20 cellular contexts compared by ENCODE assay signal in genomic region chr1:7579831-7580804, GRCh38.
DNase-seq lines count a peak whose midpoint lies in the region; ATAC-seq and TF ChIP-seq lines count a peak whose summit lies in the region.
"Had no signal": no experiment of that assay in that cellular context is flagged by ENCODE, and none has a peak within 500 bp of the region (broad histone marks: within the 10 kb centered on the region; RNA-seq: fewer than 3 reads in every experiment).

No MANE protein-coding gene starts in this region.

- WGBS in right cardiac atrium, result 84% methylated on average over 18 of the region's 18 CpGs
- 85 to 89% (median 89%) methylated on average over 18 of the region's 18 CpGs for WGBS in ovary, 3 donors

- no peak overlapping the region for H3K9ac ChIP-seq in BLaER1 treated with 17β-estradiol and CSF1 and Interleukin-3, amounts not matched to agents 10 nM and 100 nM

- peak overlapping the region in 6 of 11 experiments; percentile 23 to 68 (median 52); a peak in 10 of 22 replicates for H3K4me2 ChIP-seq in BLaER1 treated with 17β-estradiol and CSF1 and Interleukin-3, amounts not matched to agents 10 nM and 100 nM
- H3K4me2 ChIP-seq: A549 had no signal

- H3K27ac ChIP-seq in BLaER1 treated with 17β-estradiol and CSF1 and Interleukin-3, amounts not matched to agents 10 nM and 100 nM, result no peak overlapping the region
- H3K27ac ChIP-seq in right cardiac atrium (ENCODE audit: low read length) (no peak overlapping the region), ovary (no peak overlapping the region)
- H3K27ac ChIP-seq: A549, neutrophil, psoas muscle, thoracic aorta had no signal

- H3K27me3 ChIP-seq in BLaER1 treated with 17β-estradiol and CSF1 and Interleukin-3, amounts not matched to agents 10 nM and 100 nM, result no peaks in the 10 kb centered on the region
- H3K27me3 ChIP-seq in right cardiac atrium (ENCODE audit: control insufficient read depth, insufficient read depth) (no peaks in the 10 kb centered on the region), ovary (no peaks in the 10 kb centered on the region)
- H3K27me3 ChIP-seq: neutrophil had no signal

- no peaks in the 10 kb centered on the region for H3K36me3 ChIP-seq in BLaER1 treated with 17β-estradiol and CSF1 and Interleukin-3, amounts not matched to agents 10 nM and 100 nM
- no peaks in the 10 kb centered on the region for H3K36me3 ChIP-seq in ovary
- H3K36me3 ChIP-seq: neutrophil, thoracic aorta had no signal

- DNase-seq in activated effector memory CD4-positive, alpha-beta T cell treated with anti-CD3 and anti-CD28 coated beads, Interleukin-2, amount 50 U/mL, for 16 hours, result peak; percentile 54
- no peak for DNase-seq in activated effector memory CD4-positive, alpha-beta T cell treated with Interleukin-2 at 50 U/mL for 16 hours
- DNase-seq in right cardiac atrium (peak in 2 of 3 donors; percentile 19 to 52), ovary (peak in 4 of 5 donors; percentile 2 to 20 (median 8)), DMS53 treated with DMSO at 0.1 percent for 48 hours (lab: John Stamatoyannopoulos, UW; ENCODE audit: unreplicated experiment) (no peak), AG08395 (ENCODE audit: low spot score) (no peak), NCI-H2196 treated with DMSO at 0.1 percent for 48 hours (lab: John Stamatoyannopoulos, UW; ENCODE audit: unreplicated experiment) (no peak)
- DNase-seq: activated CD4-positive, alpha-beta T cell treated with anti-CD3 and anti-CD28 coated beads for 48 hours; activated T-cell treated with anti-CD3 and anti-CD28 coated beads, Interleukin-2, amount 50 U/mL, for 1 hour; AML-193; MM.1S; NCI-H146; SIG-M5; stimulated activated naive CD4-positive, alpha-beta T cell had no signal

- H3K9me3 ChIP-seq in BLaER1 treated with 17β-estradiol and CSF1 and Interleukin-3, amounts not matched to agents 10 nM and 100 nM (replicated peaks in 1 of 11), result peaks cover 0 to 8% (median 0%) of the 10 kb centered on the region in 11 experiments; a peak in 3 of 22 replicates
- H3K9me3 ChIP-seq in right cardiac atrium (ENCODE audit: control insufficient read depth, low read length) (no peaks in the 10 kb centered on the region), ovary (no peaks in the 10 kb centered on the region)
- H3K9me3 ChIP-seq: A549, neutrophil, psoas muscle, thoracic aorta had no signal

- TF ChIP-seq CTCF in ovary (IDR thresholded peaks at IDR 0.05), result no peak

- intact Hi-C loops in right cardiac atrium (cut with DNase I) (loop anchor here in 3 of 4 donors (5.0 to 10.0 kb wide), 3 partner anchors 65 to 125 kb away; no protein-coding TSS in a partner anchor), ovary (cut with DNase I) (no loop called here)

- no peaks in the 10 kb centered on the region; a peak in 1 of 22 replicates for H4K20me1 ChIP-seq in BLaER1 treated with 17β-estradiol and CSF1 and Interleukin-3, amounts not matched to agents 10 nM and 100 nM

- no peak overlapping the region for H3K4me3 ChIP-seq in BLaER1 treated with 17β-estradiol and CSF1 and Interleukin-3, amounts not matched to agents 10 nM and 100 nM
- H3K4me3 ChIP-seq in right cardiac atrium (ENCODE audit: low read length) (no peak overlapping the region), ovary (no peak overlapping the region)
- H3K4me3 ChIP-seq: A549, psoas muscle, thoracic aorta had no signal

- no peak for TF ChIP-seq POLR2A in ovary (IDR thresholded peaks at IDR 0.05)

- peaks cover 11 to 78% (median 58%) of the 10 kb centered on the region in 10 experiments for H3K4me1 ChIP-seq in BLaER1 treated with 17β-estradiol and CSF1 and Interleukin-3, amounts not matched to agents 10 nM and 100 nM
- H3K4me1 ChIP-seq in right cardiac atrium (ENCODE audit: control insufficient read depth, insufficient read depth, low read length) (peaks cover 2% of the 10 kb centered on the region), ovary (ENCODE audit: insufficient read depth) (no peaks in the 10 kb centered on the region)
- H3K4me1 ChIP-seq: A549, psoas muscle had no signal

- no peak for ATAC-seq in right cardiac atrium
- ATAC-seq: A549, HCT116, psoas muscle had no signal

- no peak for TF ChIP-seq EP300 in ovary (IDR thresholded peaks at IDR 0.05)

Comparison
In these comparisons a context has a peak if more than half of its experiments do, and no peak if none do; other contexts are left out.
1. DNase-seq: peak in activated effector memory CD4-positive, alpha-beta T cell treated with anti-CD3 and anti-CD28 coated beads, Interleukin-2, amount 50 U/mL, for 16 hours (single experiment), right cardiac atrium (2 of 3) and ovary (4 of 5); none in activated effector memory CD4-positive, alpha-beta T cell treated with Interleukin-2 at 50 U/mL for 16 hours (single experiment), DMS53 treated with DMSO at 0.1 percent for 48 hours (single experiment), AG08395 (single experiment) and NCI-H2196 treated with DMSO at 0.1 percent for 48 hours (single experiment).
2. intact Hi-C loops: an anchor here in right cardiac atrium (5.0 to 10.0 kb wide); none called in ovary.